ENCODE assay signal across 10 cellular contexts in genomic region chr3:159922861-159923312, GRCh38.
DNase-seq lines count a peak whose midpoint lies in the region; ATAC-seq and TF ChIP-seq lines count a peak whose summit lies in the region.
"Had no signal": no experiment of that assay in that cellular context is flagged by ENCODE, and none has a peak within 500 bp of the region (broad histone marks: within the 10 kb centered on the region; RNA-seq: fewer than 3 reads in every experiment).

No MANE protein-coding gene starts in this region.

- peak overlapping the region; percentile 73 for H3K4me3 Mint-ChIP-seq in memory B cell
- H3K4me3 Mint-ChIP-seq in WTC11, result no peak overlapping the region

- no peaks in the 10 kb centered on the region for H3K36me3 Mint-ChIP-seq in memory B cell
- no peaks in the 10 kb centered on the region for H3K36me3 Mint-ChIP-seq in WTC11

- no peaks in the 10 kb centered on the region for H3K27me3 Mint-ChIP-seq in memory B cell
- H3K27me3 Mint-ChIP-seq in WTC11 (ENCODE audit: low read depth), result no peaks in the 10 kb centered on the region

- no peaks in the 10 kb centered on the region for H3K27me3 ChIP-seq in uterus

- H3K4me1 Mint-ChIP-seq in memory B cell, result peaks cover 19% of the 10 kb centered on the region
- no peaks in the 10 kb centered on the region for H3K4me1 Mint-ChIP-seq in WTC11

- H3K27ac Mint-ChIP-seq in memory B cell (peak overlapping the region; percentile 92), WTC11 (no peak overlapping the region)

- intact Hi-C loops in lower leg skin (cut with DNase I; ENCODE audit: low total_unique reads), result no loop called here
- intact Hi-C loops in uterus (cut with DNase I; ENCODE audit: low total_unique reads), result no loop called here

- ATAC-seq in GM18861 (IDR thresholded peaks at IDR 0.05; ENCODE audit: unreplicated experiment), result peak; percentile 89
- peak; percentile 95 for ATAC-seq in GM21723 (IDR thresholded peaks at IDR 0.05; ENCODE audit: unreplicated experiment)
- ATAC-seq in HG03439 (IDR thresholded peaks at IDR 0.05; ENCODE audit: unreplicated experiment), result peak; percentile 86
- ATAC-seq in memory B cell (ENCODE audit: low read depth), result peak; percentile 99
- no peak for ATAC-seq in WTC11

- H3K9me3 Mint-ChIP-seq in memory B cell (no peaks in the 10 kb centered on the region), WTC11 (no peaks in the 10 kb centered on the region)

- no peaks in the 10 kb centered on the region for H3K9me3 ChIP-seq in uterus

- TF ChIP-seq POLR2A in lower leg skin (IDR thresholded peaks at IDR 0.05), result no peak
- TF ChIP-seq POLR2A in uterus (IDR thresholded peaks at IDR 0.05), result no peak

- CTCF ChIA-PET in WTC11 (lab: Charles Lee), result no interaction called here

- no peak overlapping the region for H3K27ac ChIP-seq in uterus
- H3K27ac ChIP-seq: coronary artery had no signal

- no peaks in the 10 kb centered on the region for H3K36me3 ChIP-seq in uterus

- no peaks in the 10 kb centered on the region for H3K4me1 ChIP-seq in uterus

- DNase-seq in memory B cell (ENCODE audit: low spot score in 2 of 2), result peak; percentile 25 to 43
- no peak for DNase-seq in lower leg skin (ENCODE audit: low spot score in 2 of 2)
- DNase-seq in uterus, result no peak
- DNase-seq in KG1 (lab: John Stamatoyannopoulos, UW), result no peak
- DNase-seq in WTC11 (ENCODE audit: low spot score), result no peak
- DNase-seq: Kasumi-1 had no signal

- TF ChIP-seq CTCF in lower leg skin (IDR thresholded peaks at IDR 0.05) (no peak), uterus (IDR thresholded peaks at IDR 0.05) (no peak), WTC11 (IDR thresholded peaks at IDR 0.05) (no peak)

- H3K4me3 ChIP-seq in lower leg skin (ENCODE audit: low read depth, poor library complexity, severe bottlenecking) (no peak overlapping the region), uterus (no peak overlapping the region)
- H3K4me3 ChIP-seq: coronary artery had no signal

- POLR2A ChIA-PET in WTC11 (lab: Charles Lee), result no interaction called here

- 55 to 59% methylated on average over 4 of the region's 4 CpGs for WGBS in lower leg skin, 2 donors

TF ChIP-seq in WTC11, 78 proteins besides CTCF, POLR2A, EP300 and RAD21:
- TF ChIP-seq ZSCAN18 (CRISPR knock-in tag; IDR thresholded peaks at IDR 0.05) (no peak), E2F1 (CRISPR knock-in tag; IDR thresholded peaks at IDR 0.05) (no peak), ZBTB43 (CRISPR knock-in tag; IDR thresholded peaks at IDR 0.05) (no peak), SMAD4 (CRISPR knock-in tag; IDR thresholded peaks at IDR 0.05) (no peak), ZNF425 (CRISPR knock-in tag; conservative IDR thresholded peaks at IDR 0.05) (no peak), IRF2 (CRISPR knock-in tag; IDR thresholded peaks at IDR 0.05; ENCODE audit: borderline replicate concordance, low read depth) (no peak)

Comparison
In these comparisons a context has a peak if more than half of its experiments do, and no peak if none do; other contexts are left out.
1. DNase-seq: peak in memory B cell (2 of 2); none in lower leg skin (0 of 2), uterus (0 of 2), KG1 (single experiment) and WTC11 (single experiment).